In the genomic region with DNA sequence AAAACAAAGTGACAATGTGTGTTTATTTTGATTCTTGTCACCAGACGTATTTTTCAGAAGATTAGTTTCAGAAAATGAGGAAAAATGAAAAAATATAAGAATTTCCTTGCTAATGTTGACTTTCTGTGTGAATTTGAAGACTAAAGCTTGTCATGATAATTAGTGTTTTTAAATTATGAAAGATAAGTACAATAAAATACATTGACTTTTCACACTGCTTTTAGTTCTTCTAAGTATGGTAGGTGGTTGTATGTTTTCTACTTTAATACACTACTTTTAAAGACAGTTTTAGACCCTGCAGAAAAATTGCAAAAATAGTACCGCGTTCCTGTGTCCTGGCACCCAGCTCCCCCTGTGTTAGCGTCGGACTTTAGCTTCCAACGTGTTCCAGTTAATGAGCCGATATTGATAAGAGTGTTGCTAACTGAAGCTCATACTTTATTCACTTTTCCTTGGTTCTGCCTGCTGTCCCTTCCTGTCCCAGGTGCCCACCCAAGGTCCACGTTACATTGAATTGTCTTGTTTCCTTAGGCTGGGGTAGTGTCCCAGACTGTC, we compare ENCODE assay signal across 8 cellular contexts. TPM values are rescaled to one million over a fixed set of nuclear protein-coding genes. Genes with fewer than 3 reads are reported as not detected.
DNase-seq lines count a peak whose midpoint lies in the region; FAIRE-seq and TF ChIP-seq lines count a peak whose summit lies in the region.

No MANE protein-coding gene starts in this region.

- H3K36me3 Mint-ChIP-seq in activated naive CD4-positive, alpha-beta T cell treated with anti-CD3 and anti-CD28 coated beads, Interleukin-2, amount 10 ng/mL, durations not matched to agents 7 days and 5 days, result peaks cover 14% of the 10 kb centered on the region

- no peak for FAIRE-seq in H54 (lab: Jason Lieb, UNC)

- peak overlapping the region; percentile 89 for H3K27ac Mint-ChIP-seq in activated naive CD4-positive, alpha-beta T cell treated with anti-CD3 and anti-CD28 coated beads, Interleukin-2, amount 10 ng/mL, durations not matched to agents 7 days and 5 days

- H3K4me1 ChIP-seq in liver (ENCODE audit: control insufficient read depth in 4 of 4, insufficient read depth in 4 of 4, low read length in 3 of 4) (peaks cover 0 to 14% (median 9%) of the 10 kb centered on the region in 4 donors), tibial nerve (peaks cover 0 to 23% (median 4%) of the 10 kb centered on the region in 4 donors)

- peak overlapping the region; percentile 54 to 74 (median 62) for H3K4me3 ChIP-seq in liver (ENCODE audit: low read depth in 1 of 3, low read length in 3 of 3)
- peak overlapping the region; percentile 59 to 77 (median 70) for H3K4me3 ChIP-seq in tibial nerve

- H3K36me3 ChIP-seq in liver (ENCODE audit: control insufficient read depth in 4 of 4, insufficient read depth in 3 of 4, low read depth in 1 of 4, low read length in 3 of 4) (peaks cover 3 to 6% (median 5%) of the 10 kb centered on the region in 4 donors), tibial nerve (peaks cover 0 to 33% (median 0%) of the 10 kb centered on the region in 3 donors)

- H3K9me3 Mint-ChIP-seq in activated naive CD4-positive, alpha-beta T cell treated with anti-CD3 and anti-CD28 coated beads, Interleukin-2, amount 10 ng/mL, durations not matched to agents 7 days and 5 days, result peaks cover 2% of the 10 kb centered on the region

- CTCF ChIA-PET in activated naive CD4-positive, alpha-beta T cell treated with anti-CD3 and anti-CD28 coated beads, Interleukin-2, amount 10 ng/mL, durations not matched to agents 7 days and 5 days (lab: Charles Lee), result interaction anchor here (1.2 kb wide), 1 partner anchor 11 kb away, joined by 3 read pairs; no protein-coding TSS in a partner anchor

- H3K4me1 Mint-ChIP-seq in activated naive CD4-positive, alpha-beta T cell treated with anti-CD3 and anti-CD28 coated beads, Interleukin-2, amount 10 ng/mL, durations not matched to agents 7 days and 5 days, result peaks cover 29% of the 10 kb centered on the region

- H3K9ac ChIP-seq in liver (ENCODE audit: low read depth in 1 of 2, low read length in 2 of 2), result peak overlapping the region; percentile 33 to 62

- WGBS in liver, result 12% methylated on average over 8 of the region's 8 CpGs
- 4 to 8% methylated on average over 8 of the region's 8 CpGs for WGBS in tibial nerve, 2 donors

- no peak for TF ChIP-seq EP300 in tibial nerve (IDR thresholded peaks at IDR 0.05)

- peak in 1 of 2 donors; percentile 2 for TF ChIP-seq RAD21 in liver (IDR thresholded peaks at IDR 0.05)

- no peak for DNase-seq in activated naive CD4-positive, alpha-beta T cell treated with anti-CD3 and anti-CD28 coated beads, Interleukin-2, amount 10 ng/mL, durations not matched to agents 7 days and 5 days
- no peak for DNase-seq in activated naive CD4-positive, alpha-beta T cell treated with anti-CD3 and anti-CD28 coated beads, Interleukin-2, amount 50 U/mL, for 16 hours
- DNase-seq in tibial nerve (ENCODE audit: low spot score in 2 of 2), result no peak
- DNase-seq in H54 (ENCODE audit: insufficient read length, low spot score), result no peak
- no peak for DNase-seq in germinal center (ENCODE audit: low spot score)
- DNase-seq in NCI-H1694 treated with DMSO at 0.1 percent for 48 hours (lab: John Stamatoyannopoulos, UW), result no peak

- no peak for TF ChIP-seq POLR2A in tibial nerve (IDR thresholded peaks at IDR 0.05)
- no peak for TF ChIP-seq POLR2A in H54 (IDR thresholded peaks at IDR 0.05; ENCODE audit: low read depth, low read length)

- no peaks in the 10 kb centered on the region for H3K9me3 ChIP-seq in liver (ENCODE audit: control insufficient read depth in 4 of 4, low read length in 3 of 4)
- H3K9me3 ChIP-seq in tibial nerve, result peaks cover 0 to under 1% (median 0%) of the 10 kb centered on the region in 4 donors

- H3K27me3 Mint-ChIP-seq in activated naive CD4-positive, alpha-beta T cell treated with anti-CD3 and anti-CD28 coated beads, Interleukin-2, amount 10 ng/mL, durations not matched to agents 7 days and 5 days, result peaks cover 5% of the 10 kb centered on the region

- H3K4me3 Mint-ChIP-seq in activated naive CD4-positive, alpha-beta T cell treated with anti-CD3 and anti-CD28 coated beads, Interleukin-2, amount 10 ng/mL, durations not matched to agents 7 days and 5 days, result peak overlapping the region; percentile 87

- H3K27ac ChIP-seq in angular gyrus (ENCODE audit: low read depth, low read length) (peak overlapping the region; percentile 76), liver (ENCODE audit: low read depth in 1 of 2, low read length in 2 of 2) (peak overlapping the region; percentile 57 to 89), tibial nerve (peak overlapping the region; percentile 84 to 95 (median 90))

- H3K27me3 ChIP-seq in liver (ENCODE audit: control insufficient read depth in 4 of 4, insufficient read depth in 4 of 4, low read length in 3 of 4) (no peaks in the 10 kb centered on the region), tibial nerve (no peaks in the 10 kb centered on the region)

- TF ChIP-seq CTCF in liver (IDR thresholded peaks at IDR 0.05; ENCODE audit: low read depth, low read length, missing input control) (no peak), tibial nerve (IDR thresholded peaks at IDR 0.05) (peak in 1 of 5 experiments; percentile 4)

TF ChIP-seq in liver, 16 proteins besides CTCF, POLR2A, EP300 and RAD21:
- TF ChIP-seq HNF4G (IDR thresholded peaks at IDR 0.05), result no peak
- TF ChIP-seq, protein P1, sequence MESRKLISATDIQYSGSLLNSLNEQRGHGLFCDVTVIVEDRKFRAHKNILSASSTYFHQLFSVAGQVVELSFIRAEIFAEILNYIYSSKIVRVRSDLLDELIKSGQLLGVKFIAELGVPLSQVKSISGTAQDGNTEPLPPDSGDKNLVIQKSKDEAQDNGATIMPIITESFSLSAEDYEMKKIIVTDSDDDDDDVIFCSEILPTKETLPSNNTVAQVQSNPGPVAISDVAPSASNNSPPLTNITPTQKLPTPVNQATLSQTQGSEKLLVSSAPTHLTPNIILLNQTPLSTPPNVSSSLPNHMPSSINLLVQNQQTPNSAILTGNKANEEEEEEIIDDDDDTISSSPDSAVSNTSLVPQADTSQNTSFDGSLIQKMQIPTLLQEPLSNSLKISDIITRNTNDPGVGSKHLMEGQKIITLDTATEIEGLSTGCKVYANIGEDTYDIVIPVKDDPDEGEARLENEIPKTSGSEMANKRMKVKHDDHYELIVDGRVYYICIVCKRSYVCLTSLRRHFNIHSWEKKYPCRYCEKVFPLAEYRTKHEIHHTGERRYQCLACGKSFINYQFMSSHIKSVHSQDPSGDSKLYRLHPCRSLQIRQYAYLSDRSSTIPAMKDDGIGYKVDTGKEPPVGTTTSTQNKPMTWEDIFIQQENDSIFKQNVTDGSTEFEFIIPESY (IDR thresholded peaks at IDR 0.05), result no peak
- no peak for TF ChIP-seq SP1 (IDR thresholded peaks at IDR 0.05)
- TF ChIP-seq YY1 (IDR thresholded peaks at IDR 0.05), result peak; percentile 1
- no peak for TF ChIP-seq JUND (IDR thresholded peaks at IDR 0.05)
- no peak for TF ChIP-seq FOXA2 (IDR thresholded peaks at IDR 0.05)
- TF ChIP-seq, protein P2, sequence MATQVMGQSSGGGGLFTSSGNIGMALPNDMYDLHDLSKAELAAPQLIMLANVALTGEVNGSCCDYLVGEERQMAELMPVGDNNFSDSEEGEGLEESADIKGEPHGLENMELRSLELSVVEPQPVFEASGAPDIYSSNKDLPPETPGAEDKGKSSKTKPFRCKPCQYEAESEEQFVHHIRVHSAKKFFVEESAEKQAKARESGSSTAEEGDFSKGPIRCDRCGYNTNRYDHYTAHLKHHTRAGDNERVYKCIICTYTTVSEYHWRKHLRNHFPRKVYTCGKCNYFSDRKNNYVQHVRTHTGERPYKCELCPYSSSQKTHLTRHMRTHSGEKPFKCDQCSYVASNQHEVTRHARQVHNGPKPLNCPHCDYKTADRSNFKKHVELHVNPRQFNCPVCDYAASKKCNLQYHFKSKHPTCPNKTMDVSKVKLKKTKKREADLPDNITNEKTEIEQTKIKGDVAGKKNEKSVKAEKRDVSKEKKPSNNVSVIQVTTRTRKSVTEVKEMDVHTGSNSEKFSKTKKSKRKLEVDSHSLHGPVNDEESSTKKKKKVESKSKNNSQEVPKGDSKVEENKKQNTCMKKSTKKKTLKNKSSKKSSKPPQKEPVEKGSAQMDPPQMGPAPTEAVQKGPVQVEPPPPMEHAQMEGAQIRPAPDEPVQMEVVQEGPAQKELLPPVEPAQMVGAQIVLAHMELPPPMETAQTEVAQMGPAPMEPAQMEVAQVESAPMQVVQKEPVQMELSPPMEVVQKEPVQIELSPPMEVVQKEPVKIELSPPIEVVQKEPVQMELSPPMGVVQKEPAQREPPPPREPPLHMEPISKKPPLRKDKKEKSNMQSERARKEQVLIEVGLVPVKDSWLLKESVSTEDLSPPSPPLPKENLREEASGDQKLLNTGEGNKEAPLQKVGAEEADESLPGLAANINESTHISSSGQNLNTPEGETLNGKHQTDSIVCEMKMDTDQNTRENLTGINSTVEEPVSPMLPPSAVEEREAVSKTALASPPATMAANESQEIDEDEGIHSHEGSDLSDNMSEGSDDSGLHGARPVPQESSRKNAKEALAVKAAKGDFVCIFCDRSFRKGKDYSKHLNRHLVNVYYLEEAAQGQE (IDR thresholded peaks at IDR 0.05), result no peak
- peak; percentile 42 to 51 for TF ChIP-seq HNF4A (conservative IDR thresholded peaks at IDR 0.05)
- TF ChIP-seq EGR1 (IDR thresholded peaks at IDR 0.05; ENCODE audit: low read depth in 2 of 2), result no peak
- TF ChIP-seq NR2F2 (IDR thresholded peaks at IDR 0.05), result no peak

RNA-seq across cellular contexts. Expression of gene RBFA, which starts 0.7 kb away (rescaled TPM):
- total RNA-seq in liver (10 to 100 TPM; 20.4 to 25.1 TPM), tibial nerve (10 to 100 TPM; 33.3 to 36.1 (median 33.6) TPM)
- 10 to 100 TPM; 28.8 to 31.6 TPM for polyA plus RNA-seq in liver

RNA-seq across cellular contexts. Expression of gene TXNL4A, which starts 46.6 kb away (rescaled TPM):
- total RNA-seq in liver, result 10 to 100 TPM; 18.0 to 23.8 TPM
- polyA plus RNA-seq in liver, result 10 to 100 TPM; 41.8 to 86.2 TPM
- 10 to 100 TPM; 19.0 to 34.9 (median 32.5) TPM for total RNA-seq in tibial nerve
